In genomic region chr10:122285506-122286444, GRCh38 we compare ENCODE assay signal across 16 cellular contexts. TPM values are rescaled to one million over a fixed set of nuclear protein-coding genes. Genes with fewer than 3 reads are reported as not detected.
"Had no signal": no experiment of that assay in that cellular context is flagged by ENCODE, and none has a peak within 500 bp of the region (broad histone marks: within the 10 kb centered on the region; RNA-seq: fewer than 3 reads in every experiment).

No MANE protein-coding gene starts in this region.

- H3K4me3 ChIP-seq: cardiac muscle cell, dorsolateral prefrontal cortex, mucosa of descending colon, suprapubic skin, vagina had no signal

- H3K27me3 ChIP-seq: cardiac muscle cell, dorsolateral prefrontal cortex, neutrophil, suprapubic skin, vagina had no signal

- H3K27ac ChIP-seq: cardiac muscle cell, neutrophil, parathyroid adenoma, suprapubic skin, vagina, WERI-Rb-1 had no signal

- DNase-seq: activated CD4-positive, alpha-beta T cell treated with anti-CD3 and anti-CD28 coated beads, Interleukin-2, amount 50 U/mL, for 48 hours; activated gamma-delta T cell; foreskin melanocyte; left ventricle myocardium superior; mucosa of descending colon; naive thymus-derived CD8-positive, alpha-beta T cell; T-helper 2 cell; trophoblast cell; WERI-Rb-1 had no signal

- ATAC-seq: mucosa of descending colon; naive thymus-derived CD8-positive, alpha-beta T cell had no signal

- H3K36me3 ChIP-seq: cardiac muscle cell, neutrophil, suprapubic skin, vagina, WERI-Rb-1 had no signal

- H3K9ac ChIP-seq: parathyroid adenoma had no signal

- H3K9me3 ChIP-seq: mucosa of descending colon, neutrophil, suprapubic skin, vagina had no signal

- H2AFZ ChIP-seq: parathyroid adenoma had no signal

- H3K4me1 ChIP-seq: parathyroid adenoma had no signal

RNA-seq across cellular contexts. Expression of gene BTBD16, which starts 14.7 kb away (rescaled TPM):
- total RNA-seq: fibroblast of lung; left ventricle myocardium superior; naive thymus-derived CD8-positive, alpha-beta T cell; vagina had no signal
- polyA plus RNA-seq: fibroblast of lung; naive thymus-derived CD8-positive, alpha-beta T cell had no signal
